ENCODE assay signal across 13 cellular contexts in the genomic region with DNA sequence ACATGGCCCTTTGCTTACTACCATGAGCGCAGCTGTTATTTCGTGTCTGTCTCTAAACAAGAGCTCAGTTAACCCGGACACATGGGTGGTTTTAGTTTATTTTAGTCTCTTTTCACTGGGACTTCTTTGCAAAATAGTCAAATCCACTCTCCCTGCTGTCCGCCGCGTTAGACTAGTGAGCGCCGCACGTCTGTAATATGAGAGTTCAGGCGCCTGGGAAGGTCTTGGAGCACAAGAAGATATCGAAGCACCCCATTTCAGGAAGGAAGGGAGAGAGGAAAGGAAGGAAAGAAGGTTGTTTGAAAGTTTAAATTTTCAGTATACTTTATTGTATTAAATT.
"Had no signal": no experiment of that assay in that cellular context is flagged by ENCODE, and none has a peak within 500 bp of the region (broad histone marks: within the 10 kb centered on the region; RNA-seq: fewer than 3 reads in every experiment).

No MANE protein-coding gene starts in this region.

- H3K4me1 ChIP-seq: esophagus squamous epithelium had no signal

- H3K4me3 ChIP-seq: coronary artery, esophagus squamous epithelium had no signal

- H3K27ac Mint-ChIP-seq: activated naive CD4-positive, alpha-beta T cell treated with anti-CD3 and anti-CD28 coated beads, Interleukin-2, amount 10 ng/mL, durations not matched to agents 7 days and 5 days; activated T-helper 1 cell treated with anti-CD3 and anti-CD28 coated beads, Interleukin-12 subunit alpha, Interleukin-12 subunit beta, Interleukin-2, Interleukin-4 antibody, amounts not matched to agents 30 ng/mL and 10 ng/mL and 1 ng/mL, durations not matched to agents 14 hours and 24 hours and 36 hours had no signal

- H3K27me3 ChIP-seq: esophagus squamous epithelium had no signal

- DNase-seq: activated CD4-positive, alpha-beta T cell treated with anti-CD3 and anti-CD28 coated beads for 4 hours; activated CD8-positive, alpha-beta memory T cell treated with anti-CD3 and anti-CD28 coated beads, Interleukin-2, amount 50 U/mL, for 48 hours; activated naive CD4-positive, alpha-beta T cell treated with anti-CD3 and anti-CD28 coated beads, Interleukin-2, amount 10 ng/mL, durations not matched to agents 7 days and 5 days; caudate nucleus; effector CD4-positive, alpha-beta T cell; esophagus squamous epithelium; hippocampal formation; stimulated activated CD4-positive, alpha-beta T cell treated with anti-CD3 and anti-CD28 coated beads, Interleukin-4, amount 100 ng/mL, for 1 hour; stimulated activated naive CD4-positive, alpha-beta T cell; trophoblast cell; WERI-Rb-1 had no signal

- H3K9me3 ChIP-seq: esophagus squamous epithelium had no signal

- H3K4me3 Mint-ChIP-seq: activated naive CD4-positive, alpha-beta T cell treated with anti-CD3 and anti-CD28 coated beads, Interleukin-2, amount 10 ng/mL, durations not matched to agents 7 days and 5 days; activated T-helper 1 cell treated with anti-CD3 and anti-CD28 coated beads, Interleukin-12 subunit alpha, Interleukin-12 subunit beta, Interleukin-2, Interleukin-4 antibody, amounts not matched to agents 30 ng/mL and 10 ng/mL and 1 ng/mL, durations not matched to agents 14 hours and 24 hours and 36 hours had no signal

- H3K27ac ChIP-seq: coronary artery, esophagus squamous epithelium, WERI-Rb-1 had no signal

- H3K27me3 Mint-ChIP-seq: activated naive CD4-positive, alpha-beta T cell treated with anti-CD3 and anti-CD28 coated beads, Interleukin-2, amount 10 ng/mL, durations not matched to agents 7 days and 5 days had no signal

- H3K9me3 Mint-ChIP-seq: activated naive CD4-positive, alpha-beta T cell treated with anti-CD3 and anti-CD28 coated beads, Interleukin-2, amount 10 ng/mL, durations not matched to agents 7 days and 5 days; activated T-helper 1 cell treated with anti-CD3 and anti-CD28 coated beads, Interleukin-12 subunit alpha, Interleukin-12 subunit beta, Interleukin-2, Interleukin-4 antibody, amounts not matched to agents 30 ng/mL and 10 ng/mL and 1 ng/mL, durations not matched to agents 14 hours and 24 hours and 36 hours had no signal
